In genomic region chr5:154095819-154096380, GRCh38 we compare ENCODE assay signal across 23 cellular contexts.
A peak's percentile ranks its signal among the peaks of the same experiment; 100 is the strongest.
DNase-seq lines count a peak whose midpoint lies in the region; ATAC-seq and TF ChIP-seq lines count a peak whose summit lies in the region.
"Had no signal": no experiment of that assay in that cellular context is flagged by ENCODE, and none has a peak within 500 bp of the region (broad histone marks: within the 10 kb centered on the region; RNA-seq: fewer than 3 reads in every experiment).

No MANE protein-coding gene starts in this region.

- peak; percentile 42 for DNase-seq in DMS53 (lab: John Stamatoyannopoulos, UW)
- DNase-seq in DMS53 treated with DMSO at 0.1 percent for 48 hours (lab: John Stamatoyannopoulos, UW; ENCODE audit: unreplicated experiment), result no peak
- peak; percentile 63 to 87 (median 66) for DNase-seq in NCI-H1417 (lab: John Stamatoyannopoulos, UW)
- DNase-seq in NCI-H748 (lab: John Stamatoyannopoulos, UW; ENCODE audit: unreplicated experiment), result peak; percentile 93
- peak; percentile 38 for DNase-seq in islet precursor cell
- no peak for DNase-seq in HEK293T (ENCODE audit: extremely low spot score)
- no peak for DNase-seq in NCI-H1092 treated with DMSO at 0.1 percent for 48 hours (lab: John Stamatoyannopoulos, UW)
- DNase-seq: activated B cell treated with CpG ODN at 0.5 μM for 24 hours; activated CD4-positive, alpha-beta T cell treated with anti-CD3 and anti-CD28 coated beads, Interleukin-2, amount 50 U/mL, for 4 hours; activated CD8-positive, alpha-beta memory T cell treated with anti-CD3 and anti-CD28 coated beads, Interleukin-2, amount 50 U/mL, for 4 hours; activated naive CD4-positive, alpha-beta T cell treated with anti-CD3 and anti-CD28 coated beads, Interleukin-2, amount 10 ng/mL, durations not matched to agents 7 days and 5 days; AML-193; IMR-90; left lung; naive B cell; NCI-H1048; Peyer's patch; SIG-M5; stimulated activated naive CD8-positive, alpha-beta T cell treated with anti-CD3 and anti-CD28 coated beads, Interleukin-15, Interleukin-2, amounts not matched to agents 100 U/mL and 50 U/mL, for 24 hours; SW 1271; T1000; testis had no signal

- CTCF ChIA-PET in HEK293T (lab: Yijun Ruan, JAX), result no interaction called here

- ATAC-seq in HG02973 (IDR thresholded peaks at IDR 0.05; ENCODE audit: unreplicated experiment), result no peak
- ATAC-seq: left lung; stimulated activated naive CD8-positive, alpha-beta T cell treated with anti-CD3 and anti-CD28 coated beads, Interleukin-15, Interleukin-2, amounts not matched to agents 100 U/mL and 50 U/mL, for 24 hours had no signal

- POLR2A ChIA-PET in HEK293T (lab: Yijun Ruan, JAX), result no interaction called here

TF ChIP-seq in HEK293T, 16 proteins besides CTCF, POLR2A, EP300 and RAD21:
- TF ChIP-seq FOXM1 (IDR thresholded peaks at IDR 0.05; ENCODE audit: borderline replicate concordance), result no peak
- no peak for TF ChIP-seq SP1 (IDR thresholded peaks at IDR 0.05)
- TF ChIP-seq FOXK2 (IDR thresholded peaks at IDR 0.05), result no peak
- no peak for TF ChIP-seq NFRKB (IDR thresholded peaks at IDR 0.05)
- TF ChIP-seq L3MBTL2 (conservative IDR thresholded peaks at IDR 0.05), result no peak
- TF ChIP-seq ELF4 (IDR thresholded peaks at IDR 0.05), result no peak
- TF ChIP-seq CTBP1 (IDR thresholded peaks at IDR 0.05; ENCODE audit: borderline replicate concordance), result no peak
- TF ChIP-seq TARDBP (IDR thresholded peaks at IDR 0.05), result no peak
- no peak for TF ChIP-seq HDGF (IDR thresholded peaks at IDR 0.05; ENCODE audit: borderline replicate concordance)
- no peak for TF ChIP-seq ARNT (IDR thresholded peaks at IDR 0.05)
- TF ChIP-seq LEF1 (IDR thresholded peaks at IDR 0.05; ENCODE audit: borderline replicate concordance), result no peak
- TF ChIP-seq SUZ12 (IDR thresholded peaks at IDR 0.05), result no peak
- TF ChIP-seq BHLHE40 (IDR thresholded peaks at IDR 0.05; ENCODE audit: borderline replicate concordance), result no peak
- no peak for TF ChIP-seq PKNOX1 (IDR thresholded peaks at IDR 0.05)

Comparison
In these comparisons a context has a peak if more than half of its experiments do, and no peak if none do; other contexts are left out.
1. DNase-seq: peak in DMS53 (single experiment), NCI-H1417 (3 of 3), NCI-H748 (single experiment) and islet precursor cell (single experiment); none in DMS53 treated with DMSO at 0.1 percent for 48 hours (single experiment), HEK293T (single experiment) and NCI-H1092 treated with DMSO at 0.1 percent for 48 hours (single experiment).